In the genomic region with DNA sequence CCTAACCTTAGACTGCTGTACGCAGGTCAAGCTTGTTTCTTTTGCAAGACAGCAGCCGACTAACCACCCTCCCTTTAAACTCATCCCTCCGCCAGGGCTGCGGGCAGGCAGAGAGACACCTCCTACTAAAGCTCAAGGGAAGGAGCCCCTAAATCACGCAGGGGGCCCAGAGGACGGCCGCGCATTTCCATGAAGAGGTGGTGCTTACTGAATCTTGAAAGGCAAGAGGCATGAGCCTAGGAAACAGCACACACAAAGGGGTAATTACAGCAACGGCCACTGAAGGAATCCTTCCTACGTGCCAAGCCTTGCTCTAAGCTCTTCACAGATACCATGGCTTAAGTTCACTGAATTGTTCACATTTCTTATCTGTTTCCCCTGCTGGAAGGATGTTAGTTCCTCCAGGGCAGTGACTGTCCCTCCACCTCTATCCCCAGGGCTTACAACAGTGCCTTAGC, we compare ENCODE assay signal across 1 cellular context.
TF ChIP-seq lines count a peak whose summit lies in the region.

No MANE protein-coding gene starts in this region.

TF ChIP-seq in HepG2, 621 proteins besides CTCF, POLR2A, EP300 and RAD21:
- TF ChIP-seq, protein P1, sequence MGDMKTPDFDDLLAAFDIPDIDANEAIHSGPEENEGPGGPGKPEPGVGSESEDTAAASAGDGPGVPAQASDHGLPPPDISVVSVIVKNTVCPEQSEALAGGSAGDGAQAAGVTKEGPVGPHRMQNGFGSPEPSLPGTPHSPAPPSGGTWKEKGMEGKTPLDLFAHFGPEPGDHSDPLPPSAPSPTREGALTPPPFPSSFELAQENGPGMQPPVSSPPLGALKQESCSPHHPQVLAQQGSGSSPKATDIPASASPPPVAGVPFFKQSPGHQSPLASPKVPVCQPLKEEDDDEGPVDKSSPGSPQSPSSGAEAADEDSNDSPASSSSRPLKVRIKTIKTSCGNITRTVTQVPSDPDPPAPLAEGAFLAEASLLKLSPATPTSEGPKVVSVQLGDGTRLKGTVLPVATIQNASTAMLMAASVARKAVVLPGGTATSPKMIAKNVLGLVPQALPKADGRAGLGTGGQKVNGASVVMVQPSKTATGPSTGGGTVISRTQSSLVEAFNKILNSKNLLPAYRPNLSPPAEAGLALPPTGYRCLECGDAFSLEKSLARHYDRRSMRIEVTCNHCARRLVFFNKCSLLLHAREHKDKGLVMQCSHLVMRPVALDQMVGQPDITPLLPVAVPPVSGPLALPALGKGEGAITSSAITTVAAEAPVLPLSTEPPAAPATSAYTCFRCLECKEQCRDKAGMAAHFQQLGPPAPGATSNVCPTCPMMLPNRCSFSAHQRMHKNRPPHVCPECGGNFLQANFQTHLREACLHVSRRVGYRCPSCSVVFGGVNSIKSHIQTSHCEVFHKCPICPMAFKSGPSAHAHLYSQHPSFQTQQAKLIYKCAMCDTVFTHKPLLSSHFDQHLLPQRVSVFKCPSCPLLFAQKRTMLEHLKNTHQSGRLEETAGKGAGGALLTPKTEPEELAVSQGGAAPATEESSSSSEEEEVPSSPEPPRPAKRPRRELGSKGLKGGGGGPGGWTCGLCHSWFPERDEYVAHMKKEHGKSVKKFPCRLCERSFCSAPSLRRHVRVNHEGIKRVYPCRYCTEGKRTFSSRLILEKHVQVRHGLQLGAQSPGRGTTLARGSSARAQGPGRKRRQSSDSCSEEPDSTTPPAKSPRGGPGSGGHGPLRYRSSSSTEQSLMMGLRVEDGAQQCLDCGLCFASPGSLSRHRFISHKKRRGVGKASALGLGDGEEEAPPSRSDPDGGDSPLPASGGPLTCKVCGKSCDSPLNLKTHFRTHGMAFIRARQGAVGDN (CRISPR knock-in tag; IDR thresholded peaks at IDR 0.05): peak; percentile 8; the same call in 1 of the 2 replicates
- no peak for TF ChIP-seq ZC3H4 (CRISPR knock-in tag; IDR thresholded peaks at IDR 0.05; ENCODE audit: borderline replicate concordance)
